1 cellular context compared by ENCODE assay signal in the genomic region with DNA sequence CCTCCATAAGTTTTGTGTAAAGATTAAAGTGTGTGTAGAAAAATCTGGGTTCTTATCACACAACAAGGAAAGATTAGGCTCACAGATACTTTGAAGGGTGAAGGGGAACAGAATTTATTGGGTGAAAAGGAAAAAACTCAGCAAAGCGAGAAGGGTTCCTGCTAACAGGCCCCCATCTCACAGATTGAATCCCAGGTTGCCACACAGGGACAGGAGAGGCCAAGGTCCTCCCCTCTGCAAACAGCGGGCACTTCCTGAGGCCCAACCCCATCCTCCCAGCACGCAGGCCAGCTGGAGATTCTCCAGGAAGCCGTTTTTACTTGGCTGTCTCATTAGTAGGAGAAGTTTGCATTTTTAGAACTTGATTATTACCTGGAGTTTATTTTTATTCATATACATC.
TF ChIP-seq lines count a peak whose summit lies in the region.

No MANE protein-coding gene starts in this region.

TF ChIP-seq in GM23338, 12 proteins besides CTCF, POLR2A, EP300 and RAD21 (continued from another document):
- TF ChIP-seq, protein P1, sequence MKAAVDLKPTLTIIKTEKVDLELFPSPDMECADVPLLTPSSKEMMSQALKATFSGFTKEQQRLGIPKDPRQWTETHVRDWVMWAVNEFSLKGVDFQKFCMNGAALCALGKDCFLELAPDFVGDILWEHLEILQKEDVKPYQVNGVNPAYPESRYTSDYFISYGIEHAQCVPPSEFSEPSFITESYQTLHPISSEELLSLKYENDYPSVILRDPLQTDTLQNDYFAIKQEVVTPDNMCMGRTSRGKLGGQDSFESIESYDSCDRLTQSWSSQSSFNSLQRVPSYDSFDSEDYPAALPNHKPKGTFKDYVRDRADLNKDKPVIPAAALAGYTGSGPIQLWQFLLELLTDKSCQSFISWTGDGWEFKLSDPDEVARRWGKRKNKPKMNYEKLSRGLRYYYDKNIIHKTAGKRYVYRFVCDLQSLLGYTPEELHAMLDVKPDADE (IDR thresholded peaks at IDR 0.05): no peak
- TF ChIP-seq, protein P2, sequence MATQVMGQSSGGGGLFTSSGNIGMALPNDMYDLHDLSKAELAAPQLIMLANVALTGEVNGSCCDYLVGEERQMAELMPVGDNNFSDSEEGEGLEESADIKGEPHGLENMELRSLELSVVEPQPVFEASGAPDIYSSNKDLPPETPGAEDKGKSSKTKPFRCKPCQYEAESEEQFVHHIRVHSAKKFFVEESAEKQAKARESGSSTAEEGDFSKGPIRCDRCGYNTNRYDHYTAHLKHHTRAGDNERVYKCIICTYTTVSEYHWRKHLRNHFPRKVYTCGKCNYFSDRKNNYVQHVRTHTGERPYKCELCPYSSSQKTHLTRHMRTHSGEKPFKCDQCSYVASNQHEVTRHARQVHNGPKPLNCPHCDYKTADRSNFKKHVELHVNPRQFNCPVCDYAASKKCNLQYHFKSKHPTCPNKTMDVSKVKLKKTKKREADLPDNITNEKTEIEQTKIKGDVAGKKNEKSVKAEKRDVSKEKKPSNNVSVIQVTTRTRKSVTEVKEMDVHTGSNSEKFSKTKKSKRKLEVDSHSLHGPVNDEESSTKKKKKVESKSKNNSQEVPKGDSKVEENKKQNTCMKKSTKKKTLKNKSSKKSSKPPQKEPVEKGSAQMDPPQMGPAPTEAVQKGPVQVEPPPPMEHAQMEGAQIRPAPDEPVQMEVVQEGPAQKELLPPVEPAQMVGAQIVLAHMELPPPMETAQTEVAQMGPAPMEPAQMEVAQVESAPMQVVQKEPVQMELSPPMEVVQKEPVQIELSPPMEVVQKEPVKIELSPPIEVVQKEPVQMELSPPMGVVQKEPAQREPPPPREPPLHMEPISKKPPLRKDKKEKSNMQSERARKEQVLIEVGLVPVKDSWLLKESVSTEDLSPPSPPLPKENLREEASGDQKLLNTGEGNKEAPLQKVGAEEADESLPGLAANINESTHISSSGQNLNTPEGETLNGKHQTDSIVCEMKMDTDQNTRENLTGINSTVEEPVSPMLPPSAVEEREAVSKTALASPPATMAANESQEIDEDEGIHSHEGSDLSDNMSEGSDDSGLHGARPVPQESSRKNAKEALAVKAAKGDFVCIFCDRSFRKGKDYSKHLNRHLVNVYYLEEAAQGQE (IDR thresholded peaks at IDR 0.05; ENCODE audit: unreplicated experiment): no peak
- TF ChIP-seq ZNF331 (CRISPR knock-in tag; IDR thresholded peaks at IDR 0.05; ENCODE audit: low read depth) (no peak), ZNF114 (CRISPR knock-in tag; IDR thresholded peaks at IDR 0.05) (no peak), CREB1 (CRISPR knock-in tag; IDR thresholded peaks at IDR 0.05; ENCODE audit: low read depth) (no peak), NANOG (IDR thresholded peaks at IDR 0.05; ENCODE audit: borderline replicate concordance) (no peak), STAT1 (IDR thresholded peaks at IDR 0.05; ENCODE audit: unreplicated experiment) (no peak), JUNB (IDR thresholded peaks at IDR 0.05; ENCODE audit: unreplicated experiment) (no peak)
- TF ChIP-seq, protein P3, sequence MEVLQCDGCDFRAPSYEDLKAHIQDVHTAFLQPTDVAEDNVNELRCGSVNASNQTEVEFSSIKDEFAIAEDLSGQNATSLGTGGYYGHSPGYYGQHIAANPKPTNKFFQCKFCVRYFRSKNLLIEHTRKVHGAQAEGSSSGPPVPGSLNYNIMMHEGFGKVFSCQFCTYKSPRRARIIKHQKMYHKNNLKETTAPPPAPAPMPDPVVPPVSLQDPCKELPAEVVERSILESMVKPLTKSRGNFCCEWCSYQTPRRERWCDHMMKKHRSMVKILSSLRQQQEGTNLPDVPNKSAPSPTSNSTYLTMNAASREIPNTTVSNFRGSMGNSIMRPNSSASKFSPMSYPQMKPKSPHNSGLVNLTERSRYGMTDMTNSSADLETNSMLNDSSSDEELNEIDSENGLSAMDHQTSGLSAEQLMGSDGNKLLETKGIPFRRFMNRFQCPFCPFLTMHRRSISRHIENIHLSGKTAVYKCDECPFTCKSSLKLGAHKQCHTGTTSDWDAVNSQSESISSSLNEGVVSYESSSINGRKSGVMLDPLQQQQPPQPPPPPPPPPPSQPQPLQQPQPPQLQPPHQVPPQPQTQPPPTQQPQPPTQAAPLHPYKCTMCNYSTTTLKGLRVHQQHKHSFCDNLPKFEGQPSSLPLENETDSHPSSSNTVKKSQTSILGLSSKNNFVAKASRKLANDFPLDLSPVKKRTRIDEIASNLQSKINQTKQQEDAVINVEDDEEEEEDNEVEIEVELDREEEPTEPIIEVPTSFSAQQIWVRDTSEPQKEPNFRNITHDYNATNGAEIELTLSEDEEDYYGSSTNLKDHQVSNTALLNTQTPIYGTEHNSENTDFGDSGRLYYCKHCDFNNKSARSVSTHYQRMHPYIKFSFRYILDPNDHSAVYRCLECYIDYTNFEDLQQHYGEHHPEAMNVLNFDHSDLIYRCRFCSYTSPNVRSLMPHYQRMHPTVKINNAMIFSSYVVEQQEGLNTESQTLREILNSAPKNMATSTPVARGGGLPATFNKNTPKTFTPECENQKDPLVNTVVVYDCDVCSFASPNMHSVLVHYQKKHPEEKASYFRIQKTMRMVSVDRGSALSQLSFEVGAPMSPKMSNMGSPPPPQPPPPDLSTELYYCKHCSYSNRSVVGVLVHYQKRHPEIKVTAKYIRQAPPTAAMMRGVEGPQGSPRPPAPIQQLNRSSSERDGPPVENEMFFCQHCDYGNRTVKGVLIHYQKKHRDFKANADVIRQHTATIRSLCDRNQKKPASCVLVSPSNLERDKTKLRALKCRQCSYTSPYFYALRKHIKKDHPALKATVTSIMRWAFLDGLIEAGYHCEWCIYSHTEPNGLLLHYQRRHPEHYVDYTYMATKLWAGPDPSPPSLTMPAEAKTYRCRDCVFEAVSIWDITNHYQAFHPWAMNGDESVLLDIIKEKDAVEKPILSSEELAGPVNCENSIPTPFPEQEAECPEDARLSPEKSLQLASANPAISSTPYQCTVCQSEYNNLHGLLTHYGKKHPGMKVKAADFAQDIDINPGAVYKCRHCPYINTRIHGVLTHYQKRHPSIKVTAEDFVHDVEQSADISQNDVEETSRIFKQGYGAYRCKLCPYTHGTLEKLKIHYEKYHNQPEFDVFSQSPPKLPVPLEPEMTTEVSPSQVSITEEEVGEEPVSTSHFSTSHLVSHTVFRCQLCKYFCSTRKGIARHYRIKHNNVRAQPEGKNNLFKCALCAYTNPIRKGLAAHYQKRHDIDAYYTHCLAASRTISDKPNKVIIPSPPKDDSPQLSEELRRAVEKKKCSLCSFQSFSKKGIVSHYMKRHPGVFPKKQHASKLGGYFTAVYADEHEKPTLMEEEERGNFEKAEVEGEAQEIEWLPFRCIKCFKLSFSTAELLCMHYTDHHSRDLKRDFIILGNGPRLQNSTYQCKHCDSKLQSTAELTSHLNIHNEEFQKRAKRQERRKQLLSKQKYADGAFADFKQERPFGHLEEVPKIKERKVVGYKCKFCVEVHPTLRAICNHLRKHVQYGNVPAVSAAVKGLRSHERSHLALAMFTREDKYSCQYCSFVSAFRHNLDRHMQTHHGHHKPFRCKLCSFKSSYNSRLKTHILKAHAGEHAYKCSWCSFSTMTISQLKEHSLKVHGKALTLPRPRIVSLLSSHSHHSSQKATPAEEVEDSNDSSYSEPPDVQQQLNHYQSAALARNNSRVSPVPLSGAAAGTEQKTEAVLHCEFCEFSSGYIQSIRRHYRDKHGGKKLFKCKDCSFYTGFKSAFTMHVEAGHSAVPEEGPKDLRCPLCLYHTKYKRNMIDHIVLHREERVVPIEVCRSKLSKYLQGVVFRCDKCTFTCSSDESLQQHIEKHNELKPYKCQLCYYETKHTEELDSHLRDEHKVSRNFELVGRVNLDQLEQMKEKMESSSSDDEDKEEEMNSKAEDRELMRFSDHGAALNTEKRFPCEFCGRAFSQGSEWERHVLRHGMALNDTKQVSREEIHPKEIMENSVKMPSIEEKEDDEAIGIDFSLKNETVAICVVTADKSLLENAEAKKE (CRISPR knock-in tag; IDR thresholded peaks at IDR 0.05): no peak
